Comparison of ENCODE assay signal across 26 cellular contexts in genomic region chr16:64397042-64397441, GRCh38.
DNase-seq lines count a peak whose midpoint lies in the region; ATAC-seq and TF ChIP-seq lines count a peak whose summit lies in the region.
"Had no signal": no experiment of that assay in that cellular context is flagged by ENCODE, and none has a peak within 500 bp of the region (broad histone marks: within the 10 kb centered on the region; RNA-seq: fewer than 3 reads in every experiment).

No MANE protein-coding gene starts in this region.

- CTCF ChIA-PET in activated CD4-positive, alpha-beta memory T cell treated with anti-CD3 and anti-CD28 coated beads for 36 hours (lab: Charles Lee), result no interaction called here

- H3K27me3 ChIP-seq in brain microvascular endothelial cell (replicated peaks), result no peaks in the 10 kb centered on the region
- H3K27me3 ChIP-seq: right atrium auricular region, spleen had no signal

- H3K36me3 ChIP-seq in brain microvascular endothelial cell (replicated peaks), result no peaks in the 10 kb centered on the region
- H3K36me3 ChIP-seq: right atrium auricular region, spleen, thoracic aorta had no signal

- no peaks in the 10 kb centered on the region for H3K4me1 Mint-ChIP-seq in activated CD4-positive, alpha-beta memory T cell treated with anti-CD3 and anti-CD28 coated beads for 36 hours (ENCODE audit: low read depth)
- H3K4me1 Mint-ChIP-seq: activated CD8-positive, alpha-beta memory T cell treated with anti-CD3 and anti-CD28 coated beads, Interleukin-2, amount 10 ng/mL, durations not matched to agents 7 days and 5 days; activated naive CD8-positive, alpha-beta T cell treated with anti-CD3 and anti-CD28 coated beads, Interleukin-2, amount 50 U/mL, for 24 hours; H9 had no signal

- POLR2A ChIA-PET in activated CD4-positive, alpha-beta memory T cell treated with anti-CD3 and anti-CD28 coated beads for 36 hours (lab: Charles Lee), result no interaction called here

- H3K4me3 ChIP-seq in brain microvascular endothelial cell (ENCODE audit: low read depth, low read length), result no peak overlapping the region
- H3K4me3 ChIP-seq: right atrium auricular region, spleen, thoracic aorta had no signal

- intact Hi-C loops in activated CD4-positive, alpha-beta memory T cell treated with anti-CD3 and anti-CD28 coated beads for 36 hours (cut with micrococcal nuclease), result no loop called here

- H3K27ac ChIP-seq in brain microvascular endothelial cell, result peak overlapping the region; percentile 47
- H3K27ac ChIP-seq: right atrium auricular region, RWPE1, spleen, thoracic aorta had no signal

- ATAC-seq in HG02981 (IDR thresholded peaks at IDR 0.05; ENCODE audit: unreplicated experiment) (no peak), HG03354 (IDR thresholded peaks at IDR 0.05; ENCODE audit: poor library complexity, severe bottlenecking, unreplicated experiment) (no peak)
- ATAC-seq: activated CD8-positive, alpha-beta memory T cell treated with anti-CD3 and anti-CD28 coated beads, Interleukin-2, amount 10 ng/mL, durations not matched to agents 7 days and 5 days; activated naive CD8-positive, alpha-beta T cell treated with anti-CD3 and anti-CD28 coated beads, Interleukin-2, amount 50 U/mL, for 24 hours; left ventricle myocardium superior had no signal

- H3K4me3 Mint-ChIP-seq in activated CD4-positive, alpha-beta memory T cell treated with anti-CD3 and anti-CD28 coated beads for 36 hours, result no peak overlapping the region
- H3K4me3 Mint-ChIP-seq: activated CD8-positive, alpha-beta memory T cell treated with anti-CD3 and anti-CD28 coated beads, Interleukin-2, amount 10 ng/mL, durations not matched to agents 7 days and 5 days; activated naive CD8-positive, alpha-beta T cell treated with anti-CD3 and anti-CD28 coated beads, Interleukin-2, amount 50 U/mL, for 24 hours; CD4-positive, alpha-beta T cell; H9; stimulated activated naive CD8-positive, alpha-beta T cell treated with anti-CD3 and anti-CD28 coated beads, Interleukin-15, Interleukin-2, amounts not matched to agents 100 ng/mL and 50 ng/mL, for 24 hours had no signal

- no peaks in the 10 kb centered on the region for H3K36me3 Mint-ChIP-seq in activated CD4-positive, alpha-beta memory T cell treated with anti-CD3 and anti-CD28 coated beads for 36 hours
- H3K36me3 Mint-ChIP-seq: activated CD8-positive, alpha-beta memory T cell treated with anti-CD3 and anti-CD28 coated beads, Interleukin-2, amount 10 ng/mL, durations not matched to agents 7 days and 5 days had no signal

- H3K27ac Mint-ChIP-seq in activated CD4-positive, alpha-beta memory T cell treated with anti-CD3 and anti-CD28 coated beads for 36 hours, result no peak overlapping the region
- H3K27ac Mint-ChIP-seq: activated CD8-positive, alpha-beta memory T cell treated with anti-CD3 and anti-CD28 coated beads, Interleukin-2, amount 10 ng/mL, durations not matched to agents 7 days and 5 days; activated naive CD8-positive, alpha-beta T cell treated with anti-CD3 and anti-CD28 coated beads, Interleukin-2, amount 50 U/mL, for 24 hours; CD4-positive, alpha-beta T cell; H9; stimulated activated naive CD8-positive, alpha-beta T cell treated with anti-CD3 and anti-CD28 coated beads, Interleukin-15, Interleukin-2, amounts not matched to agents 100 ng/mL and 50 ng/mL, for 24 hours had no signal

- in situ Hi-C loops in brain microvascular endothelial cell (cut with HindIII; ENCODE audit: low pct_ligation_motif_present, low sequenced_read_pairs), result no loop called here

- peaks cover 15% of the 10 kb centered on the region for H3K9me3 Mint-ChIP-seq in activated CD4-positive, alpha-beta memory T cell treated with anti-CD3 and anti-CD28 coated beads for 36 hours

- DNase-seq in Daoy (ENCODE audit: low read depth) (peak; percentile 57), M059J (ENCODE audit: low read depth) (peak; percentile 60), brain microvascular endothelial cell (peak; percentile 75), iris pigment epithelial cell (ENCODE audit: low read depth) (peak; percentile 17), NCI-H345 (lab: John Stamatoyannopoulos, UW) (no peak)
- DNase-seq in activated CD4-positive, alpha-beta memory T cell treated with anti-CD3 and anti-CD28 coated beads for 36 hours, result no peak
- DNase-seq: activated CD4-positive, alpha-beta T cell treated with anti-CD3 and anti-CD28 coated beads, Interleukin-2, amount 50 U/mL, for 1 hour; activated CD4-positive, CD25-positive, alpha-beta regulatory T cell; activated CD8-positive, alpha-beta memory T cell treated with anti-CD3 and anti-CD28 coated beads, Interleukin-2, amount 10 ng/mL, durations not matched to agents 7 days and 5 days; activated naive CD8-positive, alpha-beta T cell treated with anti-CD3 and anti-CD28 coated beads, Interleukin-2, amount 50 U/mL, for 24 hours; activated T-cell treated with anti-CD3 and anti-CD28 coated beads, Interleukin-2, amount 50 U/mL, for 48 hours; CD4-positive, alpha-beta T cell; H9; left ventricle myocardium superior; NCI-H2107; NCI-H446 treated with DMSO at 0.1 percent for 48 hours; NCI-H774; spleen; stimulated activated CD4-positive, alpha-beta T cell treated with anti-CD3 and anti-CD28 coated beads, Interleukin-2, amount 100 ng/mL, for 24 hours; T-helper 1 cell had no signal

- no peaks in the 10 kb centered on the region for H3K27me3 Mint-ChIP-seq in activated CD4-positive, alpha-beta memory T cell treated with anti-CD3 and anti-CD28 coated beads for 36 hours
- H3K27me3 Mint-ChIP-seq: activated CD8-positive, alpha-beta memory T cell treated with anti-CD3 and anti-CD28 coated beads, Interleukin-2, amount 10 ng/mL, durations not matched to agents 7 days and 5 days; activated naive CD8-positive, alpha-beta T cell treated with anti-CD3 and anti-CD28 coated beads, Interleukin-2, amount 50 U/mL, for 24 hours; CD4-positive, alpha-beta T cell; stimulated activated naive CD8-positive, alpha-beta T cell treated with anti-CD3 and anti-CD28 coated beads, Interleukin-15, Interleukin-2, amounts not matched to agents 100 ng/mL and 50 ng/mL, for 24 hours had no signal

- TF ChIP-seq CTCF in brain microvascular endothelial cell (IDR thresholded peaks at IDR 0.05; ENCODE audit: low read depth, low read length, missing control alignments), result no peak

Comparison
In these comparisons a context has a peak if more than half of its experiments do, and no peak if none do; other contexts are left out.
1. DNase-seq: peak in Daoy (single experiment), M059J (single experiment), brain microvascular endothelial cell (single experiment) and iris pigment epithelial cell (single experiment); none in NCI-H345 (single experiment) and activated CD4-positive, alpha-beta memory T cell treated with anti-CD3 and anti-CD28 coated beads for 36 hours (single experiment).